In the genomic region with DNA sequence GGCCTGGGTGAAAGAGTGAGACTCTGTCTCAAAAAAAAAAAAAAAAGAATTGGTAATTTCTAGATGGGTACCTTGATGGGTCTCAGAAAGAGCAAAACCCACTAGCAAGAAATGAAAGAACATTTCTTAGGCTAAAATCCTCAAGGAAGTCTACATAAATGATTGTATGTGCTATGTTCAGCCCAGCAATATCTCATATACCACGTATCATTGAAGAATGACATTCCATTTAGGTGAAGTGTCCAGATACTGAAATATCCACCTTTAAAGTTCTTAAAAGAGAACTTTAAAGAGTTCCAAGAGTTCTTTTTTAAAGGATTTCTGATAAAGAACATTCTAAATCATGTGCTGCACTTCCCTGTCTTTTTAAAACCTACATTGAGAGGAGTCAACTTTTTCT, we compare ENCODE assay signal across 16 cellular contexts. TPM values are rescaled to one million over a fixed set of nuclear protein-coding genes. Genes with fewer than 3 reads are reported as not detected.
DNase-seq lines count a peak whose midpoint lies in the region; ATAC-seq, FAIRE-seq and TF ChIP-seq lines count a peak whose summit lies in the region.
"Had no signal": no experiment of that assay in that cellular context is flagged by ENCODE, and none has a peak within 500 bp of the region (broad histone marks: within the 10 kb centered on the region; RNA-seq: fewer than 3 reads in every experiment).

No MANE protein-coding gene starts in this region.

- TF ChIP-seq CTCF in AG04450 (IDR thresholded peaks at IDR 0.05; ENCODE audit: low read depth, low read length), result no peak
- no peak for TF ChIP-seq CTCF in ovary (IDR thresholded peaks at IDR 0.05)
- no peak for TF ChIP-seq CTCF in OCI-LY7 (conservative IDR thresholded peaks at IDR 0.05; ENCODE audit: low read length)

- H3K4me3 ChIP-seq in AG04450 (ENCODE audit: low read depth, low read length) (no peak overlapping the region), ovary (no peak overlapping the region), OCI-LY7 (ENCODE audit: low read depth, low read length, poor library complexity, severe bottlenecking) (no peak overlapping the region)

- DNase-seq in AG04450 (ENCODE audit: low read depth, low spot score) (no peak), RCC 7860 (ENCODE audit: low spot score) (peak; percentile 72), epithelial cell of prostate (ENCODE audit: low read depth, low spot score) (no peak), ovary (no peak), LoVo (ENCODE audit: low spot score) (no peak), OCI-LY7 (ENCODE audit: low spot score) (no peak)
- DNase-seq in activated CD4-positive, alpha-beta T cell treated with anti-CD3 and anti-CD28 coated beads for 1 hour, result no peak
- DNase-seq: AML-193, DMS79, NCI-H2227 treated with DMSO at 0.1 percent for 48 hours had no signal

- H2AFZ ChIP-seq in OCI-LY7 (ENCODE audit: low read length), result no peak overlapping the region

- CTCF ChIA-PET in AG04450 (lab: Charles Lee), result interaction anchor here (0.9 to 1.7 kb wide), 3 partner anchors 13 to 246 kb away, joined by 3 to 6 read pairs (median 4); no protein-coding TSS in a partner anchor
- CTCF ChIA-PET in OCI-LY7 (lab: Charles Lee; ENCODE audit: unreplicated experiment), result no interaction called here

- peak overlapping the region; percentile 93 for H3K27ac ChIP-seq in AG04450 (ENCODE audit: low read depth, low read length)
- H3K27ac ChIP-seq in epithelial cell of prostate, result peak overlapping the region; percentile 85
- H3K27ac ChIP-seq in ovary, result peak overlapping the region; percentile 60 to 80
- H3K27ac ChIP-seq in OCI-LY7 (ENCODE audit: low read depth, low read length, poor library complexity, severe bottlenecking), result no peak overlapping the region

- FAIRE-seq in RCC 7860 (lab: Jason Lieb, UNC), result peak; percentile 88
- FAIRE-seq: GM12878, GM19239, H1, islet of Langerhans had no signal

- H3K9me2 ChIP-seq in OCI-LY7 (ENCODE audit: insufficient read depth, low read length), result no peaks in the 10 kb centered on the region

- no peak for TF ChIP-seq EP300 in ovary (IDR thresholded peaks at IDR 0.05)

- TF ChIP-seq POLR2A in ovary (IDR thresholded peaks at IDR 0.05), result no peak

- ATAC-seq in GM18502 (IDR thresholded peaks at IDR 0.05; ENCODE audit: poor library complexity, unreplicated experiment), result no peak
- ATAC-seq: natural killer cell treated with Interleukin-12 subunit alpha and Interleukin-12 subunit beta and Interleukin-15 and Interleukin-18, amount 100 ng/mL, for 72 hours had no signal

- no peak overlapping the region for H3K4me2 ChIP-seq in OCI-LY7 (ENCODE audit: low read length)

- BruUV-seq in OCI-LY7 (replicated peaks; lab: Mats Ljungman, UMichigan), result no TSS peak

- 13 to 62% (median 52%) methylated on average over 1 of the region's 1 CpG for WGBS in ovary, 3 donors

- H3K4me1 ChIP-seq in ovary (ENCODE audit: insufficient read depth) (peaks cover 52% of the 10 kb centered on the region), OCI-LY7 (ENCODE audit: insufficient read depth, low read length, poor library complexity, severe bottlenecking) (peaks cover 35% of the 10 kb centered on the region)

- POLR2A ChIA-PET in AG04450 (lab: Yijun Ruan, JAX) (interaction anchor here (0.7 kb wide), 1 partner anchor 67 kb away, joined by 6 read pairs; no protein-coding TSS in a partner anchor), OCI-LY7 (lab: Charles Lee) (no interaction called here)

- H3K27me3 ChIP-seq in AG04450 (ENCODE audit: control insufficient read depth, insufficient read depth, low read length) (no peaks in the 10 kb centered on the region), ovary (no peaks in the 10 kb centered on the region)

- no peaks in the 10 kb centered on the region for H3K79me2 ChIP-seq in OCI-LY7 (ENCODE audit: insufficient read depth, low read depth, low read length)

- no peaks in the 10 kb centered on the region for H3K36me3 ChIP-seq in ovary
- no peaks in the 10 kb centered on the region for H3K36me3 ChIP-seq in OCI-LY7 (ENCODE audit: insufficient read depth, low read length)

- intact Hi-C loops in ovary (cut with DNase I) (no loop called here), OCI-LY7 (cut with micrococcal nuclease; ENCODE audit: unreplicated experiment) (loop anchor here (10.0 kb wide), 1 partner anchor 383 kb away; the partner anchor contains the start of gene INO80D)

- H3K9me3 ChIP-seq in AG04450 (ENCODE audit: control insufficient read depth, insufficient read depth, low read length) (no peaks in the 10 kb centered on the region), ovary (no peaks in the 10 kb centered on the region), OCI-LY7 (ENCODE audit: low read length) (no peaks in the 10 kb centered on the region)

- no peaks in the 10 kb centered on the region for H4K20me1 ChIP-seq in OCI-LY7 (ENCODE audit: insufficient read depth, low read length)

RNA-seq across cellular contexts. Expression of gene NRP2, which starts 19.2 kb away (rescaled TPM):
- polyA plus RNA-seq in AG04450 (2011; rRNA removed) (106 and 114 TPM in 2 replicates), ovary (100 to 1,000 TPM in 1 of 2 donors, 10 to 100 TPM in 1; 72.7 to 111 TPM)
- polyA minus RNA-seq in AG04450 (2011; rRNA and poly(A)+ RNA removed), result 127 and 153 TPM in 2 replicates
- total RNA-seq in ovary (100 to 1,000 TPM in 5 of 7 donors, 10 to 100 TPM in 2; 47.9 to 143 (median 106) TPM), OCI-LY7 (2022) (2.1 and 2.6 TPM in 2 replicates)
- 0.35 and 1.0 TPM in 2 replicates for total RNA-seq in OCI-LY7 (2014; rRNA removed; shearing (Covaris generic))

Comparison
In these comparisons a context has a peak if more than half of its experiments do, and no peak if none do; other contexts are left out.
1. RNA of gene NRP2, which starts 19.2 kb away (total RNA-seq): 47.9 to 143 TPM in ovary; 0.35 to 2.6 TPM in OCI-LY7; every median in the first group is over 10 times any median in the second.